9 cellular contexts compared by ENCODE assay signal in genomic region chr5:122183098-122183794, GRCh38. TPM values are rescaled to one million over a fixed set of nuclear protein-coding genes. Genes with fewer than 3 reads are reported as not detected.
DNase-seq lines count a peak whose midpoint lies in the region; ATAC-seq and TF ChIP-seq lines count a peak whose summit lies in the region.
"Had no signal": no experiment of that assay in that cellular context is flagged by ENCODE, and none has a peak within 500 bp of the region (broad histone marks: within the 10 kb centered on the region; RNA-seq: fewer than 3 reads in every experiment).

No MANE protein-coding gene starts in this region.

- no peak overlapping the region for H3K27ac Mint-ChIP-seq in natural killer cell treated with Interleukin-12 subunit alpha and Interleukin-12 subunit beta and Interleukin-15 and Interleukin-18, amount 100 ng/mL, for 72 hours

- H3K4me3 ChIP-seq in HAP-1 (no peak overlapping the region), astrocyte of the spinal cord (ENCODE audit: low read depth, low read length) (no peak overlapping the region), stomach (no peak overlapping the region)

- DNase-seq in HAP-1 (ENCODE audit: low spot score in 2 of 2) (peak; percentile 72 to 82), astrocyte of the spinal cord (ENCODE audit: low read depth, low spot score) (peak; percentile 89), hippocampal formation (lab: John Stamatoyannopoulos, UW) (peak; percentile 29 to 37), stomach (peak; percentile 40), cerebellar cortex (ENCODE audit: low spot score) (no peak), HEK293T (ENCODE audit: extremely low spot score) (no peak)
- no peak for DNase-seq in natural killer cell treated with Interleukin-12 subunit alpha and Interleukin-12 subunit beta and Interleukin-15 and Interleukin-18, amount 100 ng/mL, for 72 hours (ENCODE audit: low spot score)
- DNase-seq: activated CD4-positive, CD25-positive, alpha-beta regulatory T cell had no signal

- no peaks in the 10 kb centered on the region for H3K36me3 ChIP-seq in HAP-1 (replicated peaks)
- H3K36me3 ChIP-seq in stomach: no peaks in the 10 kb centered on the region

- no peak for TF ChIP-seq CTCF in astrocyte of the spinal cord (IDR thresholded peaks at IDR 0.05; ENCODE audit: low read depth, low read length)
- no peak for TF ChIP-seq CTCF in stomach (IDR thresholded peaks at IDR 0.05)

- CTCF ChIA-PET in HEK293T (lab: Yijun Ruan, JAX): interaction anchor here (1.1 kb wide), 1 partner anchor 11 kb away, joined by 4 read pairs; no protein-coding TSS in a partner anchor

- H3K9me3 ChIP-seq in HAP-1: no peaks in the 10 kb centered on the region
- no peaks in the 10 kb centered on the region for H3K9me3 ChIP-seq in stomach

- TF ChIP-seq EP300 in stomach (IDR thresholded peaks at IDR 0.05): no peak

- in situ Hi-C loops in HAP-1 (cut with MboI; ENCODE audit: low sequenced_read_pairs): no loop called here
- in situ Hi-C loops in astrocyte of the spinal cord (cut with HindIII; ENCODE audit: low sequenced_read_pairs): no loop called here

- intact Hi-C loops in stomach (cut with DNase I; ENCODE audit: low total_unique reads): no loop called here

- no peak overlapping the region for H3K4me3 Mint-ChIP-seq in natural killer cell treated with Interleukin-12 subunit alpha and Interleukin-12 subunit beta and Interleukin-15 and Interleukin-18, amount 100 ng/mL, for 72 hours

- no peak for TF ChIP-seq POLR2A in stomach (IDR thresholded peaks at IDR 0.05)

- no peaks in the 10 kb centered on the region for H3K27me3 ChIP-seq in HAP-1 (ENCODE audit: low read depth)
- H3K27me3 ChIP-seq in stomach: no peaks in the 10 kb centered on the region

- POLR2A ChIA-PET in HEK293T (lab: Yijun Ruan, JAX): no interaction called here

- ATAC-seq in GM18858 (IDR thresholded peaks at IDR 0.05; ENCODE audit: unreplicated experiment): no peak
- ATAC-seq in natural killer cell treated with Interleukin-12 subunit alpha and Interleukin-12 subunit beta and Interleukin-15 and Interleukin-18, amount 100 ng/mL, for 72 hours: no peak

- no peaks in the 10 kb centered on the region for H3K4me1 Mint-ChIP-seq in natural killer cell treated with Interleukin-12 subunit alpha and Interleukin-12 subunit beta and Interleukin-15 and Interleukin-18, amount 100 ng/mL, for 72 hours (ENCODE audit: low read depth in 2 of 2)

- WGBS in stomach, 5 donors: 22 to 42% (median 28%) methylated on average over 7 of the region's 7 CpGs

- peaks cover 11% of the 10 kb centered on the region for H3K9me3 Mint-ChIP-seq in natural killer cell treated with Interleukin-12 subunit alpha and Interleukin-12 subunit beta and Interleukin-15 and Interleukin-18, amount 100 ng/mL, for 72 hours

- H3K27ac ChIP-seq in stomach: peak overlapping the region in 2 of 5 donors; percentile 7 to 50

- H3K36me3 Mint-ChIP-seq in natural killer cell treated with Interleukin-12 subunit alpha and Interleukin-12 subunit beta and Interleukin-15 and Interleukin-18, amount 100 ng/mL, for 72 hours: no peaks in the 10 kb centered on the region

- no peaks in the 10 kb centered on the region for H3K27me3 Mint-ChIP-seq in natural killer cell treated with Interleukin-12 subunit alpha and Interleukin-12 subunit beta and Interleukin-15 and Interleukin-18, amount 100 ng/mL, for 72 hours

- H3K4me1 ChIP-seq in HAP-1: peaks cover 27% of the 10 kb centered on the region
- H3K4me1 ChIP-seq in stomach: peaks cover 4 to 20% (median 13%) of the 10 kb centered on the region in 4 donors

TF ChIP-seq in HEK293T, 16 proteins besides CTCF, POLR2A, EP300 and RAD21:
- TF ChIP-seq FOXM1 (IDR thresholded peaks at IDR 0.05; ENCODE audit: borderline replicate concordance): no peak
- no peak for TF ChIP-seq SP1 (IDR thresholded peaks at IDR 0.05)
- TF ChIP-seq TARDBP (IDR thresholded peaks at IDR 0.05): no peak
- TF ChIP-seq NFRKB (IDR thresholded peaks at IDR 0.05): no peak
- TF ChIP-seq LEF1 (IDR thresholded peaks at IDR 0.05; ENCODE audit: borderline replicate concordance): no peak
- no peak for TF ChIP-seq CTBP1 (IDR thresholded peaks at IDR 0.05; ENCODE audit: borderline replicate concordance)
- TF ChIP-seq, protein P1, sequence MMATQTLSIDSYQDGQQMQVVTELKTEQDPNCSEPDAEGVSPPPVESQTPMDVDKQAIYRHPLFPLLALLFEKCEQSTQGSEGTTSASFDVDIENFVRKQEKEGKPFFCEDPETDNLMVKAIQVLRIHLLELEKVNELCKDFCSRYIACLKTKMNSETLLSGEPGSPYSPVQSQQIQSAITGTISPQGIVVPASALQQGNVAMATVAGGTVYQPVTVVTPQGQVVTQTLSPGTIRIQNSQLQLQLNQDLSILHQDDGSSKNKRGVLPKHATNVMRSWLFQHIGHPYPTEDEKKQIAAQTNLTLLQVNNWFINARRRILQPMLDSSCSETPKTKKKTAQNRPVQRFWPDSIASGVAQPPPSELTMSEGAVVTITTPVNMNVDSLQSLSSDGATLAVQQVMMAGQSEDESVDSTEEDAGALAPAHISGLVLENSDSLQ (IDR thresholded peaks at IDR 0.05): no peak
- no peak for TF ChIP-seq L3MBTL2 (conservative IDR thresholded peaks at IDR 0.05)
- no peak for TF ChIP-seq HDGF (IDR thresholded peaks at IDR 0.05; ENCODE audit: borderline replicate concordance)

RNA-seq across cellular contexts. Expression of gene ZNF474, which starts 53.9 kb away (rescaled TPM):
- under 1 TPM in 1 of 5 donors, not detected in 4; 0.37 TPM for total RNA-seq in stomach
- under 1 TPM in 1 of 3 donors, not detected in 2; 0.08 TPM for polyA plus RNA-seq in stomach
- not detected for total RNA-seq in natural killer cell treated with Interleukin-12 subunit alpha and Interleukin-12 subunit beta and Interleukin-15 and Interleukin-18, amount 100 ng/mL, for 72 hours

Comparison
In these comparisons a context has a peak if more than half of its experiments do, and no peak if none do; other contexts are left out.
1. DNase-seq: peak in HAP-1 (2 of 2), astrocyte of the spinal cord (single experiment), hippocampal formation (2 of 2) and stomach (single experiment); none in cerebellar cortex (single experiment), HEK293T (single experiment) and natural killer cell treated with Interleukin-12 subunit alpha and Interleukin-12 subunit beta and Interleukin-15 and Interleukin-18, amount 100 ng/mL, for 72 hours (single experiment).